8 cellular contexts compared by ENCODE assay signal in the genomic region with DNA sequence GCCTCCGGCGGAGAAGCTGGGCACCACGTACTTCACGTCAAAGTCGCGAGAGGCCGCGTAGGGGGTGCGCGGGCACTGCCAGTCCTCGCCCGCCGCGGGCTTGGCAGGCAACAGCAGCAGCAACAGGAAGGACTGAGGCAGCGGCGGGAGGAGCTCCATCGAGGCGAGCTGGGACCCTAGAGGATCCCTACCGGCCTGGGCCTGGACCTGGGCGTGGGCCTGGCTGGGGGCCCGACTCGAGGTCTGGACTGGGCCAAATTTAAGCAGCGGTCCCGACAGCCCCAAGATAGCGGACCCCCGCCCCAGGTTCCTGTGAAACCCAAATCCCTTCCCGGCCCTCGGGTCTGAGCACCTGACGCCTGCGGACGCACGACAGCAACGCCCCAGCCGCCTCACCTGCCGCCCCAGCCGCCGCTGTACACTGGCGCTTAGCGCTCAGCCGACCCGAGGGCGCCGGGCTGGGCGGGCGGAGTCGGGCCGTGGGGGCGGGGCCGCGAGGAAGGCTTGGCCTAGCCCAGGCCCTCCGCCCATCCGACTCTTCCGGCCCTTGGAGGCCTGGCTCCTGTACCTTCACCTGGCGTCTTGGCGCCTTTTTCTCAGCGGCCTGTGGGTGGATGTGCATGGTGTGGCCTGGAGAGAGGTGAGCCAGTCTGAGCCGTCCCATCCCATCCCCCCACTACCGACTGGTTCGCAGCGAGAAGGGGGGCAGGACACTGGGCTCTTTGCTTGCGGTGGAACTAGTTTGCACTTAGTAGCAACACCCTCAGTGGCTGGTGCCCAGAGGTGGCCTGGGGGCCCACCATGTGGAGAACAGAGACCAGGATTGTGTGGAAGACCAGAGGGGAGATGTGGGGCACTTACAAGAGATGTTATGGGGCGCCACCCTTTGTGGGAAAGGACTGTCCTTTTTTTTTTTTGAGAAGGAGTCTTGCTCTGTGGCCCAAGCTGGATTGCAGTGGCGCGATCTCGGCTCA. TPM values are rescaled to one million over a fixed set of nuclear protein-coding genes. Genes with fewer than 3 reads are reported as not detected.
DNase-seq lines count a peak whose midpoint lies in the region; ATAC-seq and TF ChIP-seq lines count a peak whose summit lies in the region.

A gene (minus strand): TSS at position 423 of the 974 bp plus-strand sequence. CDS start 264 bp downstream, at position 159.

- H3K27me3 Mint-ChIP-seq in activated T-cell treated with anti-CD3 and anti-CD28 coated beads, Interleukin-2, amount 50 U/mL, for 4 hours (ENCODE audit: low read depth), result no peaks in the 10 kb centered on the region
- peaks cover 4% of the 10 kb centered on the region for H3K27me3 Mint-ChIP-seq in progenitor cell of endocrine pancreas

- H3K4me1 Mint-ChIP-seq in activated T-cell treated with anti-CD3 and anti-CD28 coated beads, Interleukin-2, amount 50 U/mL, for 4 hours (ENCODE audit: low read depth), result peaks cover 21% of the 10 kb centered on the region
- peaks cover 2% of the 10 kb centered on the region for H3K4me1 Mint-ChIP-seq in progenitor cell of endocrine pancreas (ENCODE audit: low read depth)

- TF ChIP-seq CTCF in foreskin fibroblast (IDR thresholded peaks at IDR 0.05; ENCODE audit: low read depth, low read length), result no peak
- no peak for TF ChIP-seq CTCF in progenitor cell of endocrine pancreas (IDR thresholded peaks at IDR 0.05; ENCODE audit: unreplicated experiment)

- peak; percentile 64 for ATAC-seq in GM21786 (IDR thresholded peaks at IDR 0.05; ENCODE audit: unreplicated experiment)
- ATAC-seq in activated T-cell treated with anti-CD3 and anti-CD28 coated beads, Interleukin-2, amount 50 U/mL, for 4 hours, result peak; percentile 98 to 99

- no peaks in the 10 kb centered on the region for H3K9me3 Mint-ChIP-seq in activated T-cell treated with anti-CD3 and anti-CD28 coated beads, Interleukin-2, amount 50 U/mL, for 4 hours
- no peaks in the 10 kb centered on the region for H3K9me3 Mint-ChIP-seq in progenitor cell of endocrine pancreas (ENCODE audit: low read depth)

- peak within 1 kb of the TSS; percentile 18 to 45 for H3K4me3 ChIP-seq in foreskin fibroblast (ENCODE audit: low read depth in 1 of 2, low read length in 2 of 2)

- peak within 1 kb of the TSS; percentile 57 for H3K27ac Mint-ChIP-seq in progenitor cell of endocrine pancreas

- peak; percentile 63 for DNase-seq in COR-L47 (lab: John Stamatoyannopoulos, UW)
- peak; percentile 94 for DNase-seq in NCI-H69 (lab: John Stamatoyannopoulos, UW)
- DNase-seq in activated T-cell treated with anti-CD3 and anti-CD28 coated beads, Interleukin-2, amount 50 U/mL, for 4 hours, result peak; percentile 75
- DNase-seq in foreskin fibroblast, result peak in 1 of 2 donors; percentile 59
- DNase-seq in progenitor cell of endocrine pancreas (ENCODE audit: low spot score, unreplicated experiment), result peak; percentile 66
- DNase-seq in ureter (ENCODE audit: low spot score), result peak; percentile 80
- DNase-seq in DMS114 treated with DMSO at 0.1 percent for 48 hours (lab: John Stamatoyannopoulos, UW; ENCODE audit: unreplicated experiment), result no peak

- peak within 1 kb of the TSS; percentile 75 for H3K4me3 Mint-ChIP-seq in activated T-cell treated with anti-CD3 and anti-CD28 coated beads, Interleukin-2, amount 50 U/mL, for 4 hours
- H3K4me3 Mint-ChIP-seq in progenitor cell of endocrine pancreas (ENCODE audit: low read depth), result peak within 1 kb of the TSS; percentile 66

- no peaks in the 10 kb centered on the region for H3K36me3 Mint-ChIP-seq in activated T-cell treated with anti-CD3 and anti-CD28 coated beads, Interleukin-2, amount 50 U/mL, for 4 hours (ENCODE audit: insufficient read depth)
- H3K36me3 Mint-ChIP-seq in progenitor cell of endocrine pancreas (ENCODE audit: insufficient read depth), result no peaks in the 10 kb centered on the region

RNA-seq across cellular contexts. Expression of the gene that starts here (rescaled TPM):
- under 1 TPM; 0.38 to 0.76 (median 0.57) TPM for total RNA-seq in activated T-cell treated with anti-CD3 and anti-CD28 coated beads, Interleukin-2, amount 50 U/mL, for 4 hours
- total RNA-seq in progenitor cell of endocrine pancreas, result 4.4 and 6.5 TPM in 2 replicates
- total RNA-seq in ureter, result 39.2 TPM

Comparison
In these comparisons a context has a peak if more than half of its experiments do, and no peak if none do; other contexts are left out.
1. Peak in DNase-seq and ATAC-seq in activated T-cell treated with anti-CD3 and anti-CD28 coated beads, Interleukin-2, amount 50 U/mL, for 4 hours; RNA of the gene not detected or under 1 TPM.